In genomic region chr12:115468087-115468510, GRCh38 we compare ENCODE assay signal across 13 cellular contexts.
A peak's percentile ranks its signal among the peaks of the same experiment; 100 is the strongest.
DNase-seq lines count a peak whose midpoint lies in the region; ATAC-seq and TF ChIP-seq lines count a peak whose summit lies in the region.
"Had no signal": no experiment of that assay in that cellular context is flagged by ENCODE, and none has a peak within 500 bp of the region (broad histone marks: within the 10 kb centered on the region; RNA-seq: fewer than 3 reads in every experiment).

No MANE protein-coding gene starts in this region.

- in situ Hi-C loops in astrocyte of the spinal cord (cut with HindIII; ENCODE audit: low sequenced_read_pairs), result no loop called here

- peak; percentile 41 for DNase-seq in AG20443 (ENCODE audit: low spot score)
- DNase-seq in LNCaP clone FGC (ENCODE audit: low read depth), result no peak
- no peak for DNase-seq in astrocyte of the spinal cord (ENCODE audit: low read depth, low spot score)
- peak; percentile 62 to 75 for DNase-seq in left colon
- DNase-seq in cerebellar nuclear complex (lab: John Stamatoyannopoulos, UW), result no peak
- DNase-seq: activated naive CD8-positive, alpha-beta T cell treated with anti-CD3 and anti-CD28 coated beads, Interleukin-2, amount 50 U/mL, for 24 hours; NCI-H2227 treated with DMSO at 0.1 percent for 48 hours; ovary had no signal

- H3K4me3 ChIP-seq in LNCaP clone FGC (ENCODE audit: low read depth, low read length) (no peak overlapping the region), astrocyte of the spinal cord (ENCODE audit: low read depth, low read length) (no peak overlapping the region)
- H3K4me3 ChIP-seq: BLaER1, ovary, tibial nerve had no signal

- ATAC-seq in left colon (peak; percentile 97), HG02571 (IDR thresholded peaks at IDR 0.05; ENCODE audit: unreplicated experiment) (no peak), GM21825 (IDR thresholded peaks at IDR 0.05; ENCODE audit: unreplicated experiment) (no peak), GM21367 (IDR thresholded peaks at IDR 0.05; ENCODE audit: unreplicated experiment) (no peak)
- ATAC-seq: activated naive CD8-positive, alpha-beta T cell treated with anti-CD3 and anti-CD28 coated beads, Interleukin-2, amount 50 U/mL, for 24 hours had no signal

- TF ChIP-seq CTCF in LNCaP clone FGC (IDR thresholded peaks at IDR 0.05; ENCODE audit: control insufficient read depth, extremely low read depth, insufficient read depth) (peak; percentile 12; the same call in 1 of the 2 replicates), astrocyte of the spinal cord (IDR thresholded peaks at IDR 0.05; ENCODE audit: low read depth, low read length) (peak; percentile 39)

- intact Hi-C loops in left colon (cut with DNase I, micrococcal nuclease), result no loop called here

Comparison
In these comparisons a context has a peak if more than half of its experiments do, and no peak if none do; other contexts are left out.
1. DNase-seq: peak in AG20443 (single experiment) and left colon (2 of 2); none in LNCaP clone FGC (single experiment), astrocyte of the spinal cord (single experiment) and cerebellar nuclear complex (0 of 2).